ENCODE assay signal across 11 cellular contexts in the genomic region with DNA sequence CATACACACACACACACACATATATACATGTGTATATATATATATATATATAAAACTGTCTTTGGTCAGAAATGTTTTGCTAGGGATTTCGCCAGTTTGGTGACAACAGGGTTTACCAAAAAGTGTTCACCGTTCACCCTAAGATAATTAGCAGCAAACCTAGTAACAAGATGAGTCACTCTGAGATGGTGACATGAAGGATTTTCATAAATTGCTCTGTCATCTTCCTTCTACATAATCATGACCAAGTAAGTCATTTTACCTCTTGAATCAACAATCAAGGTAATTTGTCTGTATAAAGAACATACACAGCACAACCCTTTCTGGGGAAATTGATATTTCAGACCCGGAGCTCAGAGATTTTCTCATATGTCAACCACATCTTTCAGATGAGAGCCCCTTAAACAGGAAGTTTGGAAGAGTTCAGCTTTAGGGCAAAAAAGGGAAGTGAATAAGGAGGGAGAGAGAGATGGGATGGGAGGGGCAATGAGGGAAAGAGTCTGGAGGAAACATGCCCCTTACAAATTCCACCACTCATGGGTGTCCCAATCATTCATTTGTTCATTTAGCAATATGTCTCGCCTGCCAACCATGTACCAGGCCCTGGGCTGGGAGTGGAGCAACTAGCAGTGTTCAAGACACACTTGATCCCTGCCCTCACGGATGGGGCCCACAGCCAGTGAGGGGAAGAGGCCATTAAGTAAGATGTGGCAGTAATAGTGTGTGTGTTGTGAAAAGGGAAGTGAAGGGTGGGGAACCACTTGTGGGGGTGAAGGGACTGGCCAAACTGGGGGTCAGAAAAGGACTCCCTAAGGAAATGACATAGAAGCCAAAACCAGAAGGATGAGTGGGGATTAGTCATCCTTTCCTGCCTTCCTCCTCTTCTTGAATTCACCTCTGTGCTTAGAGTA.
A peak's percentile ranks its signal among the peaks of the same experiment; 100 is the strongest.
DNase-seq lines count a peak whose midpoint lies in the region; FAIRE-seq and TF ChIP-seq lines count a peak whose summit lies in the region.
"Had no signal": no experiment of that assay in that cellular context is flagged by ENCODE, and none has a peak within 500 bp of the region (broad histone marks: within the 10 kb centered on the region; RNA-seq: fewer than 3 reads in every experiment).

No MANE protein-coding gene starts in this region.

- no peaks in the 10 kb centered on the region for H3K9me3 ChIP-seq in breast epithelium
- no peaks in the 10 kb centered on the region for H3K9me3 ChIP-seq in astrocyte (ENCODE audit: insufficient read depth, low read depth, low read length)
- no peaks in the 10 kb centered on the region for H3K9me3 ChIP-seq in keratinocyte (ENCODE audit: control insufficient read depth, low read depth, low read length)

- no peak for TF ChIP-seq POLR2A in breast epithelium (IDR thresholded peaks at IDR 0.05)

- H3K4me2 ChIP-seq in astrocyte (ENCODE audit: low read length) (no peak overlapping the region), keratinocyte (ENCODE audit: control insufficient read depth, extremely low read depth, insufficient read depth, low read depth, low read length) (peak overlapping the region; percentile 33)

- H3K36me3 ChIP-seq in breast epithelium, result no peaks in the 10 kb centered on the region
- no peaks in the 10 kb centered on the region for H3K36me3 ChIP-seq in astrocyte (ENCODE audit: insufficient read depth, low read length)
- H3K36me3 ChIP-seq in keratinocyte (ENCODE audit: control insufficient read depth in 2 of 2, extremely low read depth in 1 of 2, insufficient read depth in 2 of 2, low read length in 2 of 2), result no peaks in the 10 kb centered on the region

- TF ChIP-seq CTCF in MCF 10A (IDR thresholded peaks at IDR 0.05; ENCODE audit: unreplicated experiment), result no peak
- no peak for TF ChIP-seq CTCF in breast epithelium (IDR thresholded peaks at IDR 0.05)
- TF ChIP-seq CTCF in astrocyte (IDR thresholded peaks at IDR 0.05; ENCODE audit: insufficient read depth, low read depth, low read length), result no peak
- TF ChIP-seq CTCF in keratinocyte (optimal IDR thresholded peaks at IDR 0.05 in 1 of 3, IDR thresholded peaks at IDR 0.05 in 1 of 3, conservative IDR thresholded peaks at IDR 0.05 in 1 of 3; ENCODE audit: extremely low read depth in 1 of 3, insufficient read depth in 2 of 3, low read length in 3 of 3), result no peak

- BruUV-seq in MCF 10A (replicated peaks; lab: Mats Ljungman, UMichigan), result no TSS peak

- FAIRE-seq in astrocyte (lab: Jason Lieb, UNC), result no peak
- FAIRE-seq in keratinocyte (lab: Jason Lieb, UNC), result peak; percentile 83

- H3K9ac ChIP-seq in astrocyte (ENCODE audit: low read length) (no peak overlapping the region), keratinocyte (ENCODE audit: control insufficient read depth, extremely low read depth, insufficient read depth, low read length) (no peak overlapping the region)

- H3K27ac Mint-ChIP-seq in MCF 10A (ENCODE audit: low read depth, unreplicated experiment) (peak overlapping the region; percentile 56), astrocyte (ENCODE audit: unreplicated experiment) (no peak overlapping the region)
- no peak overlapping the region for H3K27ac Mint-ChIP-seq in activated CD4-positive, alpha-beta memory T cell treated with anti-CD3 and anti-CD28 coated beads for 36 hours

- intact Hi-C loops in MCF 10A (cut with micrococcal nuclease), result no loop called here
- intact Hi-C loops in breast epithelium (cut with DNase I; ENCODE audit: low total_unique reads), result no loop called here
- intact Hi-C loops in activated CD4-positive, alpha-beta memory T cell treated with anti-CD3 and anti-CD28 coated beads for 36 hours (cut with micrococcal nuclease), result no loop called here

- dilution Hi-C loops in keratinocyte (cut with MboI; ENCODE audit: extremely low pct_ligation_motif_present, low sequenced_read_pairs), result loop anchor here (25.0 kb wide), 1 partner anchor 164 kb away; no protein-coding TSS in a partner anchor

- H3K36me3 Mint-ChIP-seq in MCF 10A (ENCODE audit: insufficient read depth, unreplicated experiment) (no peaks in the 10 kb centered on the region), astrocyte (ENCODE audit: low read depth, unreplicated experiment) (no peaks in the 10 kb centered on the region)
- H3K36me3 Mint-ChIP-seq in activated CD4-positive, alpha-beta memory T cell treated with anti-CD3 and anti-CD28 coated beads for 36 hours, result no peaks in the 10 kb centered on the region

- CTCF ChIA-PET in MCF 10A (lab: Yijun Ruan, JAX), result interaction anchor here (0.6 to 0.7 kb wide), 4 partner anchors 8 to 856 kb away, joined by 3 to 4 read pairs (median 3); no protein-coding TSS in a partner anchor
- CTCF ChIA-PET in activated CD4-positive, alpha-beta memory T cell treated with anti-CD3 and anti-CD28 coated beads for 36 hours (lab: Charles Lee), result no interaction called here

- no peaks in the 10 kb centered on the region for H3K4me1 ChIP-seq in breast epithelium
- no peaks in the 10 kb centered on the region for H3K4me1 ChIP-seq in astrocyte (ENCODE audit: insufficient read depth, low read length)
- H3K4me1 ChIP-seq in keratinocyte (ENCODE audit: control insufficient read depth, extremely low read depth, insufficient read depth, low read length), result peaks cover 32% of the 10 kb centered on the region

- POLR2A ChIA-PET in MCF 10A (lab: Yijun Ruan, JAX), result interaction anchor here (0.6 kb wide), 2 partner anchors 8 to 737 kb away, joined by 3 to 4 read pairs; no protein-coding TSS in a partner anchor
- POLR2A ChIA-PET in activated CD4-positive, alpha-beta memory T cell treated with anti-CD3 and anti-CD28 coated beads for 36 hours (lab: Charles Lee), result no interaction called here

- H3K9me3 Mint-ChIP-seq in MCF 10A (ENCODE audit: unreplicated experiment), result no peaks in the 10 kb centered on the region
- peaks cover 4% of the 10 kb centered on the region for H3K9me3 Mint-ChIP-seq in astrocyte (ENCODE audit: unreplicated experiment)
- no peaks in the 10 kb centered on the region for H3K9me3 Mint-ChIP-seq in activated CD4-positive, alpha-beta memory T cell treated with anti-CD3 and anti-CD28 coated beads for 36 hours
- H3K9me3 Mint-ChIP-seq: central memory CD8-positive, alpha-beta T cell had no signal

- no peaks in the 10 kb centered on the region for H3K27me3 Mint-ChIP-seq in MCF 10A (ENCODE audit: insufficient read depth, unreplicated experiment)
- peaks cover 24% of the 10 kb centered on the region for H3K27me3 Mint-ChIP-seq in astrocyte (ENCODE audit: low read depth, unreplicated experiment)
- no peaks in the 10 kb centered on the region for H3K27me3 Mint-ChIP-seq in activated CD4-positive, alpha-beta memory T cell treated with anti-CD3 and anti-CD28 coated beads for 36 hours

- no peak overlapping the region for H2AFZ ChIP-seq in astrocyte (ENCODE audit: low read depth, low read length)
- H2AFZ ChIP-seq in keratinocyte (ENCODE audit: control insufficient read depth, low read length), result peak overlapping the region; percentile 1

- no peaks in the 10 kb centered on the region for H3K9me1 ChIP-seq in keratinocyte (ENCODE audit: control insufficient read depth, extremely low read depth, insufficient read depth, low read length)

- H4K20me1 ChIP-seq in astrocyte (ENCODE audit: insufficient read depth, low read length), result no peaks in the 10 kb centered on the region
- H4K20me1 ChIP-seq in keratinocyte (ENCODE audit: control insufficient read depth, extremely low read depth, insufficient read depth, low read length), result no peaks in the 10 kb centered on the region

- H3K4me1 Mint-ChIP-seq in MCF 10A (ENCODE audit: insufficient read depth, unreplicated experiment) (peaks cover 44% of the 10 kb centered on the region), astrocyte (ENCODE audit: low read depth, unreplicated experiment) (peaks cover 6% of the 10 kb centered on the region)
- no peaks in the 10 kb centered on the region for H3K4me1 Mint-ChIP-seq in activated CD4-positive, alpha-beta memory T cell treated with anti-CD3 and anti-CD28 coated beads for 36 hours (ENCODE audit: low read depth)
- H3K4me1 Mint-ChIP-seq: central memory CD8-positive, alpha-beta T cell had no signal

- no peak overlapping the region for H3K4me3 Mint-ChIP-seq in MCF 10A (ENCODE audit: unreplicated experiment)
- no peak overlapping the region for H3K4me3 Mint-ChIP-seq in astrocyte (ENCODE audit: unreplicated experiment)
- H3K4me3 Mint-ChIP-seq in activated CD4-positive, alpha-beta memory T cell treated with anti-CD3 and anti-CD28 coated beads for 36 hours, result no peak overlapping the region
- H3K4me3 Mint-ChIP-seq: central memory CD8-positive, alpha-beta T cell had no signal

- DNase-seq in MCF 10A (ENCODE audit: unreplicated experiment) (peak; percentile 81), breast epithelium (ENCODE audit: low spot score in 2 of 2) (no peak), astrocyte (ENCODE audit: low read depth) (peak; percentile 6), keratinocyte (ENCODE audit: low read depth, low spot score) (no peak), ureter (ENCODE audit: low spot score) (peak; percentile 48), NCI-H345 treated with DMSO at 0.1 percent for 48 hours (lab: John Stamatoyannopoulos, UW; ENCODE audit: unreplicated experiment) (no peak)
- DNase-seq in activated CD4-positive, alpha-beta memory T cell treated with anti-CD3 and anti-CD28 coated beads for 36 hours, result no peak
- DNase-seq in stimulated activated naive CD4-positive, alpha-beta T cell (lab: John Stamatoyannopoulos, UW), result no peak
- DNase-seq: 8988T, NCI-H2029 had no signal

- H3K27ac ChIP-seq in breast epithelium (no peak overlapping the region), astrocyte (ENCODE audit: low read depth, low read length) (no peak overlapping the region), keratinocyte (ENCODE audit: control insufficient read depth, insufficient read depth, low read length) (no peak overlapping the region)

- H3K79me2 ChIP-seq in astrocyte (ENCODE audit: insufficient read depth, low read length) (no peaks in the 10 kb centered on the region), keratinocyte (ENCODE audit: control insufficient read depth, insufficient read depth, low read length) (no peaks in the 10 kb centered on the region)

- H3K4me3 ChIP-seq in breast epithelium (no peak overlapping the region), astrocyte (ENCODE audit: insufficient read depth, low read depth, low read length) (no peak overlapping the region), keratinocyte (ENCODE audit: control insufficient read depth in 2 of 3, extremely low read depth in 1 of 3, insufficient read depth in 2 of 3, low read depth in 1 of 3, low read length in 3 of 3) (no peak overlapping the region)

- H3K27me3 ChIP-seq in breast epithelium (no peaks in the 10 kb centered on the region), astrocyte (ENCODE audit: insufficient read depth, low read length) (no peaks in the 10 kb centered on the region), keratinocyte (ENCODE audit: control insufficient read depth, extremely low read depth, insufficient read depth, low read length) (no peaks in the 10 kb centered on the region)

Comparison
In these comparisons a context has a peak if more than half of its experiments do, and no peak if none do; other contexts are left out.
1. DNase-seq: peak in MCF 10A (single experiment), astrocyte (single experiment) and ureter (single experiment); none in breast epithelium (0 of 2), keratinocyte (single experiment), activated CD4-positive, alpha-beta memory T cell treated with anti-CD3 and anti-CD28 coated beads for 36 hours (single experiment), stimulated activated naive CD4-positive, alpha-beta T cell (0 of 6) and NCI-H345 treated with DMSO at 0.1 percent for 48 hours (single experiment).